17 cellular contexts compared by ENCODE assay signal in genomic region chr4:168744021-168744420, GRCh38.
DNase-seq lines count a peak whose midpoint lies in the region; ATAC-seq, FAIRE-seq and TF ChIP-seq lines count a peak whose summit lies in the region.
"Had no signal": no experiment of that assay in that cellular context is flagged by ENCODE, and none has a peak within 500 bp of the region (broad histone marks: within the 10 kb centered on the region; RNA-seq: fewer than 3 reads in every experiment).

No MANE protein-coding gene starts in this region.

- in situ Hi-C loops in GM12878 (cut with MboI): no loop called here
- in situ Hi-C loops in G401 (cut with HindIII; ENCODE audit: low sequenced_read_pairs): no loop called here

- TF ChIP-seq CTCF in A549 (IDR thresholded peaks at IDR 0.05) (no peak), GM12878 (IDR thresholded peaks at IDR 0.05 in 2 of 3, conservative IDR thresholded peaks at IDR 0.05 in 1 of 3; ENCODE audit: control insufficient read depth in 2 of 3, extremely low read depth in 1 of 3, insufficient read depth in 1 of 3, low read depth in 3 of 3, low read length in 3 of 3) (no peak), prostate gland (IDR thresholded peaks at IDR 0.05) (no peak)

- CTCF ChIA-PET in A549 (lab: Yijun Ruan, JAX): interaction anchor here (1.9 kb wide), 1 partner anchor 34 kb away, joined by 6 read pairs; no protein-coding TSS in a partner anchor
- CTCF ChIA-PET in GM12878 (lab: Yijun Ruan, JAX): interaction anchor here (1.0 to 1.5 kb wide), 2 partner anchors 11 to 33 kb away, joined by 3 to 4 read pairs; no protein-coding TSS in a partner anchor

- ATAC-seq in A549 (peak; percentile 13 to 82; a peak in 3 of 6 replicates), GM12878 (peak; percentile 42), left ventricle myocardium superior (peak; percentile 46), HG02571 (IDR thresholded peaks at IDR 0.05; ENCODE audit: unreplicated experiment) (no peak), HG03378 (IDR thresholded peaks at IDR 0.05; ENCODE audit: unreplicated experiment) (no peak)
- ATAC-seq: activated CD8-positive, alpha-beta T cell treated with anti-CD3 and anti-CD28 coated beads for 36 hours; effector memory CD8-positive, alpha-beta T cell had no signal

- intact Hi-C loops in GM12878 (cut with micrococcal nuclease; ENCODE audit: unreplicated experiment) (no loop called here), left ventricle myocardium superior (cut with micrococcal nuclease) (no loop called here), prostate gland (cut with DNase I) (no loop called here)

- POLR2A ChIA-PET in A549 (lab: Yijun Ruan, JAX) (interaction anchor here (1.5 kb wide), 1 partner anchor 88 kb away, joined by 5 read pairs; no protein-coding TSS in a partner anchor), GM12878 (lab: Charles Lee) (interaction anchor here (1.1 kb wide), 1 partner anchor 13 kb away, joined by 3 read pairs; no protein-coding TSS in a partner anchor)

- H3K9me3 ChIP-seq in A549 (no peaks in the 10 kb centered on the region), GM12878 (replicated peaks; ENCODE audit: control insufficient read depth, insufficient read depth, low read length) (no peaks in the 10 kb centered on the region), prostate gland (no peaks in the 10 kb centered on the region)
- H3K9me3 ChIP-seq: ascending aorta, SK-N-SH had no signal

- no peaks in the 10 kb centered on the region for H3K79me2 ChIP-seq in GM12878 (ENCODE audit: control insufficient read depth, insufficient read depth, low read length)

- H2AFZ ChIP-seq in GM12878 (ENCODE audit: control insufficient read depth, low read depth, low read length): no peak overlapping the region

- RAD21 ChIA-PET in GM12878 (lab: Charles Lee; ENCODE audit: unreplicated experiment): interaction anchor here (1.2 kb wide), 1 partner anchor 88 kb away, joined by 3 read pairs; no protein-coding TSS in a partner anchor

- FAIRE-seq in A549 (lab: Jason Lieb, UNC) (no peak), GM12878 (lab: Jason Lieb, UNC) (no peak)
- FAIRE-seq: H1 had no signal

- SMC1A ChIA-PET in GM12878 (lab: Charles Lee; ENCODE audit: uncharacterized antibody, unreplicated experiment): interaction anchor here (1.0 to 1.3 kb wide), 2 partner anchors 8 to 13 kb away, joined by 3 to 4 read pairs; no protein-coding TSS in a partner anchor

- no peak for TF ChIP-seq EP300 in A549 (IDR thresholded peaks at IDR 0.05)
- TF ChIP-seq EP300 in GM12878 (IDR thresholded peaks at IDR 0.05; ENCODE audit: borderline replicate concordance in 1 of 2, control insufficient read depth in 1 of 2, low read depth in 2 of 2, low read length in 2 of 2): no peak

- TF ChIP-seq RAD21 in A549 (conservative IDR thresholded peaks at IDR 0.05 in 1 of 2, IDR thresholded peaks at IDR 0.05 in 1 of 2): no peak
- no peak for TF ChIP-seq RAD21 in GM12878 (IDR thresholded peaks at IDR 0.05; ENCODE audit: insufficient read depth, low read depth, low read length)

- H3K36me3 ChIP-seq in GM12878 (ENCODE audit: control insufficient read depth in 2 of 2, insufficient read depth in 2 of 2, low read length in 1 of 2) (no peaks in the 10 kb centered on the region), prostate gland (no peaks in the 10 kb centered on the region)
- H3K36me3 ChIP-seq: ascending aorta had no signal

- BruUV-seq in GM12878 (replicated peaks; lab: Mats Ljungman, UMichigan): no TSS peak

- WGBS in A549 (ENCODE audit: missing lambda C conversion rate): 12% methylated on average over 5 of the region's 5 CpGs
- WGBS in GM12878 (ENCODE audit: insufficient coverage, insufficient replicate concordance, low lambda C conversion rate, missing lambda C conversion rate): 28% methylated on average over 5 of the region's 5 CpGs
- 51% methylated on average over 5 of the region's 5 CpGs for WGBS in prostate gland

- peak overlapping the region; percentile 71 for H3K4me2 ChIP-seq in A549
- no peak overlapping the region for H3K4me2 ChIP-seq in GM12878 (ENCODE audit: control insufficient read depth, insufficient read depth)
- H3K4me2 ChIP-seq: SK-N-SH had no signal

- H3K4me3 ChIP-seq in A549: no peak overlapping the region
- no peak overlapping the region for H3K4me3 ChIP-seq in GM12878
- H3K4me3 ChIP-seq in prostate gland: no peak overlapping the region
- H3K4me3 ChIP-seq: ascending aorta had no signal

- H4K20me1 ChIP-seq in GM12878 (ENCODE audit: control insufficient read depth, insufficient read depth): no peaks in the 10 kb centered on the region

- DNase-seq in A549 (ENCODE audit: low read depth in 1 of 2, low spot score in 1 of 2) (peak; percentile 13 to 23), GM12878 (ENCODE audit: low read depth, low spot score) (no peak), left ventricle myocardium superior (no peak), prostate gland (ENCODE audit: low spot score) (no peak), G401 (ENCODE audit: low spot score) (no peak)
- DNase-seq in activated effector memory CD4-positive, alpha-beta T cell treated with Interleukin-2 at 50 U/mL for 16 hours: no peak
- DNase-seq: activated CD8-positive, alpha-beta T cell treated with anti-CD3 and anti-CD28 coated beads for 36 hours; effector memory CD8-positive, alpha-beta T cell; islet precursor cell; NCI-H1105; NCI-H2171 treated with DMSO at 0.1 percent for 48 hours; SK-N-SH; stimulated activated CD4-positive, alpha-beta T cell treated with anti-CD3 and anti-CD28 coated beads, Interleukin-2, amount 100 ng/mL, for 24 hours had no signal

- no peak for TF ChIP-seq POLR2A in A549 (IDR thresholded peaks at IDR 0.05; ENCODE audit: low read length)
- TF ChIP-seq POLR2A in GM12878 (IDR thresholded peaks at IDR 0.05; ENCODE audit: low read depth, low read length): no peak
- no peak for TF ChIP-seq POLR2A in prostate gland (IDR thresholded peaks at IDR 0.05)

- H3K9ac ChIP-seq in GM12878 (ENCODE audit: control insufficient read depth, insufficient read depth, low read length): no peak overlapping the region
- H3K9ac ChIP-seq: SK-N-SH had no signal

- H3K4me1 ChIP-seq in A549: peaks cover 37% of the 10 kb centered on the region
- H3K4me1 ChIP-seq in GM12878 (ENCODE audit: control insufficient read depth, insufficient read depth, low read length): no peaks in the 10 kb centered on the region
- no peaks in the 10 kb centered on the region for H3K4me1 ChIP-seq in prostate gland (replicated peaks)
- H3K4me1 ChIP-seq: ascending aorta had no signal

- H3K27me3 ChIP-seq in GM12878 (replicated peaks in 1 of 2; ENCODE audit: control insufficient read depth in 2 of 2, insufficient read depth in 2 of 2, low read length in 1 of 2): no peaks in the 10 kb centered on the region
- no peaks in the 10 kb centered on the region for H3K27me3 ChIP-seq in prostate gland (replicated peaks; ENCODE audit: insufficient read depth)
- H3K27me3 ChIP-seq: ascending aorta had no signal

- H3K27ac ChIP-seq in A549 (peak overlapping the region; percentile 49 to 70; a peak in 4 of 6 replicates), GM12878 (ENCODE audit: control insufficient read depth, insufficient read depth) (no peak overlapping the region), prostate gland (peak overlapping the region; percentile 3 to 9)
- H3K27ac ChIP-seq: ascending aorta had no signal

TF ChIP-seq in A549, 52 proteins besides CTCF, POLR2A, EP300 and RAD21:
- no peak for TF ChIP-seq ATOH8 (CRISPR knock-in tag; IDR thresholded peaks at IDR 0.05; ENCODE audit: low read depth)
- no peak for TF ChIP-seq RCOR1 (IDR thresholded peaks at IDR 0.05; ENCODE audit: low read depth, low read length)

TF ChIP-seq in GM12878, 131 proteins besides CTCF, POLR2A, EP300 and RAD21:
- TF ChIP-seq POLR2AphosphoS5 (IDR thresholded peaks at IDR 0.05; ENCODE audit: low read length): no peak
- no peak for TF ChIP-seq MTA3 (IDR thresholded peaks at IDR 0.05; ENCODE audit: borderline replicate concordance, low read length)
- TF ChIP-seq NBN (IDR thresholded peaks at IDR 0.05): no peak
- no peak for TF ChIP-seq SIN3A (IDR thresholded peaks at IDR 0.05; ENCODE audit: low read depth, low read length)
- no peak for TF ChIP-seq SP1 (IDR thresholded peaks at IDR 0.05; ENCODE audit: low read depth, low read length)

Comparison
In these comparisons a context has a peak if more than half of its experiments do, and no peak if none do; other contexts are left out.
1. ATAC-seq: peak in A549 (2 of 2), GM12878 (single experiment) and left ventricle myocardium superior (single experiment); none in HG02571 (single experiment) and HG03378 (single experiment).
2. DNase-seq: peak in A549 (2 of 2); none in GM12878 (single experiment), left ventricle myocardium superior (single experiment), prostate gland (single experiment), activated effector memory CD4-positive, alpha-beta T cell treated with Interleukin-2 at 50 U/mL for 16 hours (single experiment) and G401 (single experiment).